Comparison of ENCODE assay signal across 23 cellular contexts in the genomic region with DNA sequence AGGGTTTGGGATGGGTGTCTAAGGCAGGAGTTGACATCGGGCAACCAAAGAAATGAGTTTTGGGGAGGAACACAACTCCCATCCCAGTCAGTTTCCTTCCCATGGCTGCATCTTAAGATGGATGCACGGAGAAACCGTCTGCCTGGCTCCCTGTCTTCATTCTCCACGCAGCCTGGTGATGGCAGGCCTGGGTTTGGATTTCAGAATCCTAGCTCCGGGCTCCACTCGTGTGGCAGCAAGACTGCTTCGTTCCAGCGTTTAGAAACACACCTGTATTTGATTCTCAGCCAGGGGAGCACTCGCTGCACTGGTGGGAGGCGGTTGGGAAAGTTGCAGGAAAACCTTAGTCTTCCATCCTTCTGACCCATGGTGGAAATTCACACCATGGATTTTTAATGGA.
"Had no signal": no experiment of that assay in that cellular context is flagged by ENCODE, and none has a peak within 500 bp of the region (broad histone marks: within the 10 kb centered on the region; RNA-seq: fewer than 3 reads in every experiment).

No MANE protein-coding gene starts in this region.

- H3K27me3 Mint-ChIP-seq: naive thymus-derived CD8-positive, alpha-beta T cell; stimulated activated naive B cell treated with anti-CD40 and anti-IgM and Interleukin-4, amounts not matched to agents 10 μg/mL and 1 μg/mL and 100 μg/mL, for 72 hours; stimulated activated naive CD8-positive, alpha-beta T cell treated with anti-CD3 and anti-CD28 coated beads, Interleukin-15, Interleukin-2, amounts not matched to agents 100 ng/mL and 50 ng/mL, for 24 hours had no signal

- ATAC-seq: esophagus mucosa; gastrocnemius medialis; naive thymus-derived CD8-positive, alpha-beta T cell; stimulated activated naive B cell treated with anti-CD40 and anti-IgM and Interleukin-4, amounts not matched to agents 10 μg/mL and 1 μg/mL and 100 μg/mL, for 72 hours; upper lobe of right lung had no signal

- H3K27ac Mint-ChIP-seq: endodermal cell; stimulated activated naive CD8-positive, alpha-beta T cell treated with anti-CD3 and anti-CD28 coated beads, Interleukin-15, Interleukin-2, amounts not matched to agents 100 ng/mL and 50 ng/mL, for 24 hours had no signal

- H3K27ac ChIP-seq: epithelial cell of prostate, gastrocnemius medialis, lower lobe of right lung, prostate gland, right atrium auricular region, sigmoid colon, thoracic aorta, upper lobe of right lung, uterus had no signal

- FAIRE-seq: keratinocyte had no signal

- H3K9me3 Mint-ChIP-seq: endodermal cell; naive thymus-derived CD8-positive, alpha-beta T cell; nephron progenitor cell; stimulated activated naive B cell treated with anti-CD40 and anti-IgM and Interleukin-4, amounts not matched to agents 10 μg/mL and 1 μg/mL and 100 μg/mL, for 72 hours; stimulated activated naive CD8-positive, alpha-beta T cell treated with anti-CD3 and anti-CD28 coated beads, Interleukin-15, Interleukin-2, amounts not matched to agents 100 ng/mL and 50 ng/mL, for 24 hours had no signal

- H3K4me3 Mint-ChIP-seq: endodermal cell; naive thymus-derived CD8-positive, alpha-beta T cell; nephron progenitor cell; stimulated activated naive B cell treated with anti-CD40 and anti-IgM and Interleukin-4, amounts not matched to agents 10 μg/mL and 1 μg/mL and 100 μg/mL, for 72 hours; stimulated activated naive CD8-positive, alpha-beta T cell treated with anti-CD3 and anti-CD28 coated beads, Interleukin-15, Interleukin-2, amounts not matched to agents 100 ng/mL and 50 ng/mL, for 24 hours had no signal

- H3K4me3 ChIP-seq: dorsolateral prefrontal cortex, gastrocnemius medialis, lower lobe of right lung, prostate gland, right atrium auricular region, sigmoid colon, thoracic aorta, tibial nerve, upper lobe of right lung, uterus had no signal

- H3K27me3 ChIP-seq: dorsolateral prefrontal cortex, gastrocnemius medialis, right atrium auricular region, sigmoid colon, tibial nerve, upper lobe of right lung, uterus had no signal

- H3K36me3 ChIP-seq: gastrocnemius medialis, prostate gland, right atrium auricular region, sigmoid colon, thoracic aorta, uterus had no signal

- H3K4me1 ChIP-seq: gastrocnemius medialis, lower lobe of right lung, upper lobe of right lung, uterus had no signal

- DNase-seq: dorsolateral prefrontal cortex; effector CD4-positive, alpha-beta T cell; endodermal cell; foreskin fibroblast; gastrocnemius medialis; left ventricle myocardium superior; lower lobe of right lung; naive thymus-derived CD8-positive, alpha-beta T cell; nephron progenitor cell; occipital lobe; sigmoid colon; stimulated activated CD4-positive, alpha-beta T cell treated with anti-CD3 and anti-CD28 coated beads, Interleukin-4, amount 100 ng/mL, for 4 hours; stimulated activated naive B cell treated with anti-CD40 and anti-IgM and Interleukin-4, amounts not matched to agents 10 μg/mL and 1 μg/mL and 100 μg/mL, for 72 hours; upper lobe of right lung; uterus had no signal

- H3K9me3 ChIP-seq: gastrocnemius medialis, lower lobe of right lung, prostate gland, right atrium auricular region, sigmoid colon, thoracic aorta, tibial nerve, upper lobe of right lung, uterus had no signal
